In the genomic region with DNA sequence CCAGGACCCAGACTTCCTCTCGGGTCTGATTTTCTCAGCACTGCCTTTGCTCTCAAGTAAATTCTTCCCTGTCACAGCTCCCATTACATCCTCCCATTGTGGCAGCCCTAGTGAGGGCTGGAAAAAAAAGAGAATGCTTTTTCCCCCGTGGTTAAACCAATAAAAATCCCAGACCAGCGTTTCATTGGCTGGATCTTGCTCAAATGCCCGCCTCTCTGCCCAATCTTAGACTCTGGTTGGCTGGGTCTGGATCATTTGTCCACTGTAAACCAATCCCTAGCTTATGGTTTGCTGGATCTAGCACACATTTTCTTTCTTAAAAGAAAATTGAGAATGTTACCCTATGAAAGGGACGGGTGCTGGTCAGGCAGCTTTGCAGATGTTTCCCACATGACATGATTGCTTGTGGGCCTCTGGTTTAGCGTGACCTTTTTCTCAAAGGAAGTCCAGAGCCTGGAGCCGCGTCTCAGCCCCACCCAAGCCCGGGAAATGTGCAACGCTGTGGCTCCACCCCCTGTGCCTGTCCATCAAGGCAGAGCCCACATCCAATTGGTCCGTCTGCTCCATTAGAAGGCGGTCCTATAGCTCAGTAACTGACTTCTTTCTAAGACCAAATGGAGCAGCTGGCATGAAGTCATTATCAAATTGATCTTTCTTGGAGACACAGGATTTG, we compare ENCODE assay signal across 8 cellular contexts. TPM values are rescaled to one million over a fixed set of nuclear protein-coding genes. Genes with fewer than 3 reads are reported as not detected.
DNase-seq lines count a peak whose midpoint lies in the region; ATAC-seq, FAIRE-seq and TF ChIP-seq lines count a peak whose summit lies in the region.

No MANE protein-coding gene starts in this region.

- 31 to 33% methylated on average over 12 of the region's 12 CpGs for WGBS in GM23248 (ENCODE audit: low coverage in 1 of 2, low lambda C conversion rate in 2 of 2, missing lambda C conversion rate in 2 of 2), 2 experiments

- no peak overlapping the region for H3K27ac ChIP-seq in GM23248

- no peaks in the 10 kb centered on the region for H3K36me3 ChIP-seq in GM23248 (ENCODE audit: low read depth)

- DNase-seq in ACHN: peak; percentile 20
- DNase-seq in GM23248: peak; percentile 74
- peak; percentile 10 for DNase-seq in NCI-H526 treated with DMSO at 0.1 percent for 48 hours (lab: John Stamatoyannopoulos, UW)
- peak; percentile 55 for DNase-seq in activated naive CD4-positive, alpha-beta T cell treated with anti-CD3 and anti-CD28 coated beads, Interleukin-2, amount 10 ng/mL, durations not matched to agents 7 days and 5 days
- peak; percentile 84 for DNase-seq in hepatic stellate cell (ENCODE audit: low spot score)
- no peak for DNase-seq in stimulated activated naive CD8-positive, alpha-beta T cell treated with anti-CD3 and anti-CD28 coated beads, Interleukin-15, amount 100 ng/mL, for 72 hours
- no peak for DNase-seq in GM13977 (ENCODE audit: low spot score)
- DNase-seq in frontal cortex (ENCODE audit: low spot score in 2 of 2): no peak

- H3K9ac ChIP-seq in GM23248: no peak overlapping the region

- no peaks in the 10 kb centered on the region for H3K9me3 ChIP-seq in GM23248 (ENCODE audit: low read depth)

- H3K27me3 Mint-ChIP-seq in activated naive CD4-positive, alpha-beta T cell treated with anti-CD3 and anti-CD28 coated beads, Interleukin-2, amount 10 ng/mL, durations not matched to agents 7 days and 5 days: peaks cover 97% of the 10 kb centered on the region
- H3K27me3 Mint-ChIP-seq in stimulated activated naive CD8-positive, alpha-beta T cell treated with anti-CD3 and anti-CD28 coated beads, Interleukin-15, amount 100 ng/mL, for 72 hours: peaks cover 82% of the 10 kb centered on the region

- no peak overlapping the region for H3K4me3 Mint-ChIP-seq in activated naive CD4-positive, alpha-beta T cell treated with anti-CD3 and anti-CD28 coated beads, Interleukin-2, amount 10 ng/mL, durations not matched to agents 7 days and 5 days
- H3K4me3 Mint-ChIP-seq in stimulated activated naive CD8-positive, alpha-beta T cell treated with anti-CD3 and anti-CD28 coated beads, Interleukin-15, amount 100 ng/mL, for 72 hours: no peak overlapping the region

- peak; percentile 38 for ATAC-seq in stimulated activated naive CD8-positive, alpha-beta T cell treated with anti-CD3 and anti-CD28 coated beads, Interleukin-15, amount 100 ng/mL, for 72 hours

- peaks cover 2% of the 10 kb centered on the region for H3K36me3 Mint-ChIP-seq in activated naive CD4-positive, alpha-beta T cell treated with anti-CD3 and anti-CD28 coated beads, Interleukin-2, amount 10 ng/mL, durations not matched to agents 7 days and 5 days

- peak overlapping the region; percentile 5 for H3K4me2 ChIP-seq in GM23248 (ENCODE audit: unreplicated experiment)

- no peak overlapping the region for H3K27ac Mint-ChIP-seq in activated naive CD4-positive, alpha-beta T cell treated with anti-CD3 and anti-CD28 coated beads, Interleukin-2, amount 10 ng/mL, durations not matched to agents 7 days and 5 days
- H3K27ac Mint-ChIP-seq in stimulated activated naive CD8-positive, alpha-beta T cell treated with anti-CD3 and anti-CD28 coated beads, Interleukin-15, amount 100 ng/mL, for 72 hours: no peak overlapping the region

- in situ Hi-C loops in ACHN (cut with HindIII; ENCODE audit: low pct_ligation_motif_present, low pct_unique_long_range_greater_than_20kb, low sequenced_read_pairs) (no loop called here), GM23248 (cut with MboI) (loop anchor here (10.0 kb wide), 1 partner anchor 109 kb away; no protein-coding TSS in a partner anchor), GM13977 (cut with MboI; ENCODE audit: low pct_unique_long_range_greater_than_20kb, low sequenced_read_pairs, unreplicated experiment) (no loop called here)

- no peak for TF ChIP-seq CTCF in GM13977 (IDR thresholded peaks at IDR 0.05; ENCODE audit: extremely low read depth, insufficient read depth, missing control alignments)

- no peaks in the 10 kb centered on the region for H3K9me3 Mint-ChIP-seq in activated naive CD4-positive, alpha-beta T cell treated with anti-CD3 and anti-CD28 coated beads, Interleukin-2, amount 10 ng/mL, durations not matched to agents 7 days and 5 days
- H3K9me3 Mint-ChIP-seq in stimulated activated naive CD8-positive, alpha-beta T cell treated with anti-CD3 and anti-CD28 coated beads, Interleukin-15, amount 100 ng/mL, for 72 hours: no peaks in the 10 kb centered on the region

- peak overlapping the region; percentile 46 for H2AFZ ChIP-seq in GM23248

- FAIRE-seq in frontal cortex (lab: Jason Lieb, UNC): no peak

- H3K4me1 ChIP-seq in GM23248 (ENCODE audit: insufficient read depth): no peaks in the 10 kb centered on the region

- H3K79me2 ChIP-seq in GM23248 (ENCODE audit: insufficient read depth): no peaks in the 10 kb centered on the region

- H3K4me3 ChIP-seq in GM23248: no peak overlapping the region

- no peaks in the 10 kb centered on the region for H4K20me1 ChIP-seq in GM23248 (ENCODE audit: insufficient read depth)

- H3K27me3 ChIP-seq in GM23248 (replicated peaks; ENCODE audit: insufficient read depth): peaks cover 18% of the 10 kb centered on the region

- CTCF ChIA-PET in activated naive CD4-positive, alpha-beta T cell treated with anti-CD3 and anti-CD28 coated beads, Interleukin-2, amount 10 ng/mL, durations not matched to agents 7 days and 5 days (lab: Charles Lee): no interaction called here

- peaks cover 57% of the 10 kb centered on the region for H3K4me1 Mint-ChIP-seq in activated naive CD4-positive, alpha-beta T cell treated with anti-CD3 and anti-CD28 coated beads, Interleukin-2, amount 10 ng/mL, durations not matched to agents 7 days and 5 days
- peaks cover 62% of the 10 kb centered on the region for H3K4me1 Mint-ChIP-seq in stimulated activated naive CD8-positive, alpha-beta T cell treated with anti-CD3 and anti-CD28 coated beads, Interleukin-15, amount 100 ng/mL, for 72 hours

- H3F3A ChIP-seq in GM23248 (ENCODE audit: insufficient read depth): no peaks in the 10 kb centered on the region

- H3K9me2 ChIP-seq in GM23248 (ENCODE audit: insufficient read depth): no peaks in the 10 kb centered on the region

RNA-seq across cellular contexts. Expression of gene MCEMP1, which starts 2.8 kb away (rescaled TPM):
- total RNA-seq in GM23248 (2014; rRNA removed; shearing (Covaris generic)): not detected in 2 replicates
- polyA plus RNA-seq in GM23248 (2016; fragmentation: Nextera tagmentation; extraction: Ambion mirVana): not detected in 2 replicates
- not detected for total RNA-seq in frontal cortex

RNA-seq across cellular contexts. Expression of gene RETN, which starts 5.3 kb away (rescaled TPM):
- not detected in 2 replicates for total RNA-seq in GM23248 (2014; rRNA removed; shearing (Covaris generic))
- polyA plus RNA-seq in GM23248 (2016; fragmentation: Nextera tagmentation; extraction: Ambion mirVana): not detected in 2 replicates
- not detected for total RNA-seq in frontal cortex

RNA-seq across cellular contexts. Expression of gene TRAPPC5, which starts 6.5 kb away (rescaled TPM):
- 68.1 and 134 TPM in 2 replicates for total RNA-seq in GM23248 (2014; rRNA removed; shearing (Covaris generic))
- polyA plus RNA-seq in GM23248 (2016; fragmentation: Nextera tagmentation; extraction: Ambion mirVana): 203 and 207 TPM in 2 replicates
- total RNA-seq in frontal cortex: 15.5 TPM

RNA-seq across cellular contexts. Expression of gene FCER2, which starts 27.8 kb away (rescaled TPM):
- total RNA-seq in GM23248 (2014; rRNA removed; shearing (Covaris generic)): not detected in 2 replicates
- polyA plus RNA-seq in GM23248 (2016; fragmentation: Nextera tagmentation; extraction: Ambion mirVana): 0.33 TPM in 1 of 2 replicates, not detected in the other
- total RNA-seq in frontal cortex: not detected

RNA-seq across cellular contexts. Expression of gene STXBP2, which starts 37.2 kb away (rescaled TPM):
- 1.8 TPM in 1 of 2 replicates, not detected in the other for total RNA-seq in GM23248 (2014; rRNA removed; shearing (Covaris generic))
- 1.4 and 2.0 TPM in 2 replicates for polyA plus RNA-seq in GM23248 (2016; fragmentation: Nextera tagmentation; extraction: Ambion mirVana)
- 2.4 TPM for total RNA-seq in frontal cortex

Comparison
In these comparisons a context has a peak if more than half of its experiments do, and no peak if none do; other contexts are left out.
1. DNase-seq: peak in ACHN (single experiment), GM23248 (single experiment), NCI-H526 treated with DMSO at 0.1 percent for 48 hours (single experiment), activated naive CD4-positive, alpha-beta T cell treated with anti-CD3 and anti-CD28 coated beads, Interleukin-2, amount 10 ng/mL, durations not matched to agents 7 days and 5 days (single experiment) and hepatic stellate cell (single experiment); none in stimulated activated naive CD8-positive, alpha-beta T cell treated with anti-CD3 and anti-CD28 coated beads, Interleukin-15, amount 100 ng/mL, for 72 hours (0 of 2), GM13977 (single experiment) and frontal cortex (0 of 2).